ENCODE assay signal across 16 cellular contexts in the genomic region with DNA sequence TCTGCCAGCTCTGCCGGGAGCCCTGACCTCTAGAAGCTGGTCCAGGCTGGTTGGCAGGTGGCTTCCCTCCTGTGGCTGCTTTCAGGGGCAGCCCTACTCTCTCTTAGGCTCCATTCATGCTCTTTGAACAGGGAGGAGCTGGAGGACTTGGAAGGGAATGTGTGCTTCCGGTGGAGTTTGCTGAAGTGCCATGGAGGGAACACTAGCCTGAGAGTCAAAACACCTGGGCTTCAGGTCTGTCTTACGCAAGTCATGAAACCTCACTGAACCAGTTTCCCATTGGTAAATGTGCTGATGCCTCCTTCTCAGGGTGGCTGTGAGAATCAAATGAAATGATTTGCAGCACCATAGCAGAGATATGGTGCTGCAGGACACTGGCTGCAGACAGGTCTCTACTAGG.
DNase-seq lines count a peak whose midpoint lies in the region; ATAC-seq, FAIRE-seq and TF ChIP-seq lines count a peak whose summit lies in the region.
"Had no signal": no experiment of that assay in that cellular context is flagged by ENCODE, and none has a peak within 500 bp of the region (broad histone marks: within the 10 kb centered on the region; RNA-seq: fewer than 3 reads in every experiment).

No MANE protein-coding gene starts in this region.

- WGBS in pancreas, 2 donors = 33 to 35% methylated on average over 3 of the region's 3 CpGs

- H3K4me1 ChIP-seq in left lung (no peaks in the 10 kb centered on the region), pancreas (no peaks in the 10 kb centered on the region)
- H3K4me1 ChIP-seq: BLaER1 had no signal

- intact Hi-C loops in left lung (cut with DNase I) = no loop called here
- intact Hi-C loops in pancreas (cut with DNase I) = no loop called here
- intact Hi-C loops in left cardiac atrium (cut with DNase I) = no loop called here

- peak; percentile 23 for DNase-seq in HT-29 (ENCODE audit: low spot score)
- DNase-seq in NCI-H510A treated with DMSO at 0.1 percent for 48 hours (lab: John Stamatoyannopoulos, UW) = peak; percentile 84
- no peak for DNase-seq in left lung
- DNase-seq in pancreas = peak in 4 of 6 donors; percentile 39 to 72 (median 62)
- no peak for DNase-seq in urothelium cell line (ENCODE audit: low spot score)
- no peak for DNase-seq in NCI-H187 (lab: John Stamatoyannopoulos, UW)
- no peak for DNase-seq in left cardiac atrium
- no peak for DNase-seq in NCI-H2171 (lab: John Stamatoyannopoulos, UW)
- DNase-seq: 8988T; CD4-positive, alpha-beta memory T cell; DMS153; DMS79 treated with DMSO at 0.1 percent for 48 hours; GF-D8; H9 had no signal

- no peak overlapping the region for H3K4me3 ChIP-seq in left lung
- no peak overlapping the region for H3K4me3 ChIP-seq in pancreas
- H3K4me3 ChIP-seq: BLaER1 had no signal

- ATAC-seq in left lung (peak; percentile 87), pancreas (peak; percentile 78 to 99 (median 98)), left cardiac atrium (no peak)

- H3K36me3 ChIP-seq in left lung = no peaks in the 10 kb centered on the region
- no peaks in the 10 kb centered on the region for H3K36me3 ChIP-seq in pancreas
- H3K36me3 ChIP-seq: BLaER1 had no signal

- H3K27ac ChIP-seq in left lung (no peak overlapping the region), pancreas (no peak overlapping the region)
- H3K27ac ChIP-seq: BLaER1 had no signal

- no peak for TF ChIP-seq CTCF in left lung (IDR thresholded peaks at IDR 0.05)
- no peak for TF ChIP-seq CTCF in pancreas (IDR thresholded peaks at IDR 0.05)

- H3K9me3 ChIP-seq in left lung = no peaks in the 10 kb centered on the region
- no peaks in the 10 kb centered on the region for H3K9me3 ChIP-seq in pancreas
- H3K9me3 ChIP-seq: BLaER1 had no signal

- no peak for FAIRE-seq in pancreas (lab: Jason Lieb, UNC)
- FAIRE-seq in urothelium cell line (lab: Jason Lieb, UNC) = no peak
- FAIRE-seq: H1 had no signal

- H3K27me3 ChIP-seq in left lung (no peaks in the 10 kb centered on the region), pancreas (no peaks in the 10 kb centered on the region)
- H3K27me3 ChIP-seq: BLaER1 had no signal

Comparison
In these comparisons a context has a peak if more than half of its experiments do, and no peak if none do; other contexts are left out.
1. DNase-seq: peak in HT-29 (single experiment), NCI-H510A treated with DMSO at 0.1 percent for 48 hours (single experiment) and pancreas (4 of 6); none in left lung (0 of 2), urothelium cell line (single experiment), NCI-H187 (0 of 2), left cardiac atrium (single experiment) and NCI-H2171 (single experiment).
2. ATAC-seq: peak in left lung (single experiment) and pancreas (4 of 4); none in left cardiac atrium (0 of 2).